Comparison of ENCODE assay signal across 8 cellular contexts in the genomic region with DNA sequence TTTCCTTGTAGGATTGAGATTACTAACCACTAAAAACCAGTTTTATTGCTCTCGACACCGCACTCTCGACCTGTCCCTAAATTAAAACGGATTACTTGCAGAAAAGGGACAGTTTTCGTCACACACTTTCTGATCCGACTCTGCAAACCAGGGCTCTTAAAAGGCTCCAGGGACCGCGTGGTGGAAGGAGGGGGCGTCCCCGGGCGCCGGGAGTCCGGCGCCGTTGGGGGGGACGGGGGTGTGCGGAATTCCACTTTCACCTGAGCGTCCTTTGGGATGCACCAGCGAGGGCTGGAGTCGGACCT. TPM values are rescaled to one million over a fixed set of nuclear protein-coding genes. Genes with fewer than 3 reads are reported as not detected.
A peak's percentile ranks its signal among the peaks of the same experiment; 100 is the strongest.
DNase-seq lines count a peak whose midpoint lies in the region; ATAC-seq and TF ChIP-seq lines count a peak whose summit lies in the region.

No MANE protein-coding gene starts in this region.

- POLR2A ChIA-PET in OCI-LY7 (lab: Charles Lee), result interaction anchor here (0.6 kb wide), 1 partner anchor 112 kb away, joined by 3 read pairs; no protein-coding TSS in a partner anchor

- peak overlapping the region; percentile 72 for H3K4me3 ChIP-seq in OCI-LY7 (ENCODE audit: low read depth, low read length, poor library complexity, severe bottlenecking)
- peak overlapping the region; percentile 76 for H3K4me3 ChIP-seq in lung
- peak overlapping the region; percentile 47 for H3K4me3 ChIP-seq in urinary bladder (ENCODE audit: low read depth, low read length)

- H3K36me3 ChIP-seq in OCI-LY7 (ENCODE audit: insufficient read depth, low read length) (no peaks in the 10 kb centered on the region), lung (ENCODE audit: control insufficient read depth in 2 of 2, insufficient read depth in 2 of 2, low read length in 2 of 2) (no peaks in the 10 kb centered on the region), urinary bladder (ENCODE audit: insufficient read depth) (no peaks in the 10 kb centered on the region)

- H3K79me2 ChIP-seq in OCI-LY7 (ENCODE audit: insufficient read depth, low read depth, low read length), result no peaks in the 10 kb centered on the region

- WGBS in lung, 2 donors, result 0 to 1% methylated on average over 20 of the region's 20 CpGs
- 2% methylated on average over 20 of the region's 20 CpGs for WGBS in urinary bladder

- peaks cover 22% of the 10 kb centered on the region for H3K4me1 ChIP-seq in OCI-LY7 (ENCODE audit: insufficient read depth, low read length, poor library complexity, severe bottlenecking)
- H3K4me1 ChIP-seq in lung (ENCODE audit: control insufficient read depth in 2 of 2, insufficient read depth in 2 of 2, low read length in 2 of 2), result peaks cover 2 to 3% of the 10 kb centered on the region in 2 donors
- peaks cover 1% of the 10 kb centered on the region for H3K4me1 ChIP-seq in urinary bladder (ENCODE audit: insufficient read depth)

- no peaks in the 10 kb centered on the region for H3K9me3 Mint-ChIP-seq in central memory CD8-positive, alpha-beta T cell

- no peak overlapping the region for H3K27ac Mint-ChIP-seq in central memory CD8-positive, alpha-beta T cell (ENCODE audit: low read depth)

- peaks cover 22% of the 10 kb centered on the region for H3K4me1 Mint-ChIP-seq in central memory CD8-positive, alpha-beta T cell

- H4K20me1 ChIP-seq in OCI-LY7 (ENCODE audit: insufficient read depth, low read length), result no peaks in the 10 kb centered on the region

- H3K27me3 ChIP-seq in lung (ENCODE audit: control insufficient read depth, insufficient read depth), result no peaks in the 10 kb centered on the region

- peak overlapping the region; percentile 97; the same call in 1 of the 2 replicates for H2AFZ ChIP-seq in OCI-LY7 (ENCODE audit: low read length)

- no peaks in the 10 kb centered on the region for H3K9me2 ChIP-seq in OCI-LY7 (ENCODE audit: insufficient read depth, low read length)

- peak; percentile 26 for DNase-seq in activated CD4-positive, alpha-beta T cell treated with anti-CD3 and anti-CD28 coated beads for 48 hours
- DNase-seq in activated CD4-positive, alpha-beta T cell treated with anti-CD3 and anti-CD28 coated beads for 4 hours, result no peak
- DNase-seq in OCI-LY7 (ENCODE audit: low spot score) (no peak), lung (ENCODE audit: low spot score) (no peak), NCI-H187 treated with DMSO at 0.1 percent for 48 hours (lab: John Stamatoyannopoulos, UW) (no peak)
- DNase-seq in central memory CD8-positive, alpha-beta T cell (ENCODE audit: low spot score in 2 of 2), result no peak

- no peak overlapping the region for H3K27ac ChIP-seq in OCI-LY7 (ENCODE audit: low read depth, low read length, poor library complexity, severe bottlenecking)
- H3K27ac ChIP-seq in lung (ENCODE audit: low read depth in 1 of 2, low read length in 1 of 2), result peak overlapping the region in 1 of 2 donors; percentile 96
- no peak overlapping the region for H3K27ac ChIP-seq in urinary bladder (ENCODE audit: low read depth)

- CTCF ChIA-PET in OCI-LY7 (lab: Charles Lee; ENCODE audit: unreplicated experiment), result no interaction called here

- H3K4me2 ChIP-seq in OCI-LY7 (ENCODE audit: low read length), result peak overlapping the region; percentile 92

- intact Hi-C loops in OCI-LY7 (cut with micrococcal nuclease; ENCODE audit: unreplicated experiment), result loop anchor here (5.0 kb wide), 1 partner anchor 65 kb away; no protein-coding TSS in a partner anchor

- peaks cover 8% of the 10 kb centered on the region for H3K36me3 Mint-ChIP-seq in central memory CD8-positive, alpha-beta T cell (ENCODE audit: insufficient read depth)

- no peak for ATAC-seq in central memory CD8-positive, alpha-beta T cell (replicated peaks; ENCODE audit: extremely low read depth, poor library complexity, severe bottlenecking)
- ATAC-seq in lung (ENCODE audit: insufficient read depth, low FRiP score), result no peak
- ATAC-seq in activated CD4-positive, CD25-positive, alpha-beta regulatory T cell treated with anti-CD3 and anti-CD28 coated beads, Interleukin-2, amount 50 U/mL, for 24 hours, result no peak

- TF ChIP-seq CTCF in OCI-LY7 (conservative IDR thresholded peaks at IDR 0.05; ENCODE audit: low read length) (no peak), lung (IDR thresholded peaks at IDR 0.05; ENCODE audit: control extremely low read depth, extremely low read depth) (no peak)

- peaks cover 84% of the 10 kb centered on the region for H3K27me3 Mint-ChIP-seq in central memory CD8-positive, alpha-beta T cell

- no peaks in the 10 kb centered on the region for H3K9me3 ChIP-seq in OCI-LY7 (ENCODE audit: low read length)
- H3K9me3 ChIP-seq in lung (ENCODE audit: control insufficient read depth in 2 of 2, insufficient read depth in 1 of 2, low read length in 1 of 2), result no peaks in the 10 kb centered on the region

- no TSS peak for BruUV-seq in OCI-LY7 (replicated peaks; lab: Mats Ljungman, UMichigan)

- peak overlapping the region; percentile 66 for H3K4me3 Mint-ChIP-seq in central memory CD8-positive, alpha-beta T cell

RNA-seq across cellular contexts. Expression of gene MAK, which starts 0.7 kb away (rescaled TPM):
- total RNA-seq in OCI-LY7 (2014; rRNA removed; shearing (Covaris generic)), result not detected in 2 replicates
- total RNA-seq in OCI-LY7 (2022) (0.10 and 0.18 TPM in 2 replicates), lung (1 to 10 TPM; 3.2 to 4.6 TPM), urinary bladder (0.05 TPM)
- polyA plus RNA-seq in lung (1 to 10 TPM; 1.0 to 2.1 TPM), urinary bladder (0.06 TPM)

RNA-seq across cellular contexts. Expression of gene GCM2, which starts 44.2 kb away (rescaled TPM):
- total RNA-seq in OCI-LY7 (2014; rRNA removed; shearing (Covaris generic)), result not detected in 2 replicates
- not detected in 2 replicates for total RNA-seq in OCI-LY7 (2022)
- not detected for total RNA-seq in lung
- not detected for polyA plus RNA-seq in lung
- total RNA-seq in urinary bladder, result not detected
- not detected for polyA plus RNA-seq in urinary bladder

RNA-seq across cellular contexts. Expression of gene SYCP2L, which starts 49.2 kb away (rescaled TPM):
- total RNA-seq in OCI-LY7 (2014; rRNA removed; shearing (Covaris generic)), result 0.15 and 1.4 TPM in 2 replicates
- 1.3 and 2.0 TPM in 2 replicates for total RNA-seq in OCI-LY7 (2022)
- 1 to 10 TPM in 1 of 2 donors, under 1 TPM in 1; 0.49 to 5.3 TPM for total RNA-seq in lung
- polyA plus RNA-seq in lung, result under 1 TPM; 0.49 to 0.89 TPM
- total RNA-seq in urinary bladder, result 8.2 TPM
- polyA plus RNA-seq in urinary bladder, result 0.15 TPM
